In genomic region chr17:81277421-81277820, GRCh38 we compare ENCODE assay signal across 10 cellular contexts. TPM values are rescaled to one million over a fixed set of nuclear protein-coding genes. Genes with fewer than 3 reads are reported as not detected.
DNase-seq lines count a peak whose midpoint lies in the region; ATAC-seq and TF ChIP-seq lines count a peak whose summit lies in the region.
"Had no signal": no experiment of that assay in that cellular context is flagged by ENCODE, and none has a peak within 500 bp of the region (broad histone marks: within the 10 kb centered on the region; RNA-seq: fewer than 3 reads in every experiment).

No MANE protein-coding gene starts in this region.

- H3K27me3 Mint-ChIP-seq in memory B cell, result no peaks in the 10 kb centered on the region

- H3K27me3 ChIP-seq in dorsolateral prefrontal cortex (no peaks in the 10 kb centered on the region), vagina (no peaks in the 10 kb centered on the region), A673 (replicated peaks; ENCODE audit: insufficient read depth, low read depth, low read length, poor library complexity) (no peaks in the 10 kb centered on the region)
- H3K27me3 ChIP-seq: brain microvascular endothelial cell had no signal

- intact Hi-C loops in Right ventricle myocardium inferior (cut with DNase I), result no loop called here
- intact Hi-C loops in cardiac septum (cut with DNase I), result no loop called here
- intact Hi-C loops in dorsolateral prefrontal cortex (cut with DNase I), result no loop called here
- intact Hi-C loops in vagina (cut with DNase I), result no loop called here
- intact Hi-C loops in A673 (cut with micrococcal nuclease; ENCODE audit: unreplicated experiment), result no loop called here

- TF ChIP-seq CTCF in dorsolateral prefrontal cortex (IDR thresholded peaks at IDR 0.05 in 54 of 56, conservative IDR thresholded peaks at IDR 0.05 in 2 of 56; ENCODE audit: low read depth in 1 of 56, partially characterized antibody in 56 of 56), result no peak
- no peak for TF ChIP-seq CTCF in vagina (IDR thresholded peaks at IDR 0.05)
- TF ChIP-seq CTCF in A673 (conservative IDR thresholded peaks at IDR 0.05; ENCODE audit: low read depth, low read length), result no peak

- CTCF ChIA-PET in A673 (lab: Charles Lee), result no interaction called here

- peaks cover 15% of the 10 kb centered on the region for H3K4me1 ChIP-seq in vagina
- no peaks in the 10 kb centered on the region for H3K4me1 ChIP-seq in A673 (ENCODE audit: insufficient read depth, low read length, poor library complexity, severe bottlenecking)

- H3K9me3 ChIP-seq in vagina (no peaks in the 10 kb centered on the region), A673 (ENCODE audit: low read depth, low read length, poor library complexity, severe bottlenecking) (no peaks in the 10 kb centered on the region)

- no peaks in the 10 kb centered on the region for H3K9me3 Mint-ChIP-seq in memory B cell

- H3K4me3 ChIP-seq in dorsolateral prefrontal cortex (peak overlapping the region in 15 of 59 donors; percentile 2 to 33 (median 17)), vagina (peak overlapping the region; percentile 13 to 22), A673 (ENCODE audit: low read depth, low read length, poor library complexity, severe bottlenecking) (no peak overlapping the region)

- H3K36me3 Mint-ChIP-seq in memory B cell, result peaks cover 16% of the 10 kb centered on the region

- no peak for TF ChIP-seq POLR2A in vagina (IDR thresholded peaks at IDR 0.05)

- no TSS peak for BruUV-seq in A673 (replicated peaks; lab: Mats Ljungman, UMichigan)

- POLR2A ChIA-PET in A673 (lab: Charles Lee; ENCODE audit: low non-redundant PET), result no interaction called here

- DNase-seq in Right ventricle myocardium inferior (ENCODE audit: missing footprints), result peak; percentile 74
- no peak for DNase-seq in cardiac septum (ENCODE audit: low spot score)
- DNase-seq in dorsolateral prefrontal cortex, result peak; percentile 46 to 88 (median 79)
- DNase-seq in memory B cell (ENCODE audit: low spot score in 2 of 2), result no peak
- no peak for DNase-seq in vagina (ENCODE audit: extremely low spot score in 2 of 2)
- no peak for DNase-seq in A673 (ENCODE audit: low spot score)
- DNase-seq: activated CD8-positive, alpha-beta memory T cell treated with anti-CD3 and anti-CD28 coated beads, Interleukin-2, amount 50 U/mL, for 4 hours; brain microvascular endothelial cell had no signal

- H3K27ac Mint-ChIP-seq in memory B cell, result peak overlapping the region; percentile 45

- H3K27ac ChIP-seq in dorsolateral prefrontal cortex (peak overlapping the region in 17 of 59 donors; percentile 6 to 73 (median 40)), vagina (peak overlapping the region; percentile 16), A673 (ENCODE audit: low read depth, low read length, poor library complexity, severe bottlenecking) (no peak overlapping the region)
- H3K27ac ChIP-seq: brain microvascular endothelial cell had no signal

- peaks cover 2% of the 10 kb centered on the region for H3K4me1 Mint-ChIP-seq in memory B cell

- peaks cover 0 to 61% of the 10 kb centered on the region in 2 donors for H3K36me3 ChIP-seq in vagina
- peaks cover 28% of the 10 kb centered on the region for H3K36me3 ChIP-seq in A673 (ENCODE audit: insufficient read depth, low read length, poor library complexity, severe bottlenecking)

- no peak overlapping the region for H3K4me3 Mint-ChIP-seq in memory B cell

- ATAC-seq in Right ventricle myocardium inferior, result peak; percentile 67
- ATAC-seq in memory B cell (ENCODE audit: low read depth), result no peak
- no peak for ATAC-seq in HG03521 (IDR thresholded peaks at IDR 0.05; ENCODE audit: unreplicated experiment)
- no peak for ATAC-seq in HG02642 (IDR thresholded peaks at IDR 0.05; ENCODE audit: poor library complexity, unreplicated experiment)

RNA-seq across cellular contexts. Expression of gene SLC38A10, which starts 17.7 kb away (rescaled TPM):
- total RNA-seq in Right ventricle myocardium inferior, result 44.6 TPM
- 36.0 TPM for total RNA-seq in cardiac septum
- total RNA-seq in dorsolateral prefrontal cortex, result 10 to 100 TPM; 30.0 to 80.0 (median 48.8) TPM
- total RNA-seq in vagina, result 67.5 TPM
- total RNA-seq in A673 (2021), result 75.1 and 77.3 TPM in 2 replicates

RNA-seq across cellular contexts. Expression of gene NDUFAF8, which starts 38.3 kb away (rescaled TPM):
- total RNA-seq in Right ventricle myocardium inferior (58.0 TPM), cardiac septum (61.0 TPM), dorsolateral prefrontal cortex (10 to 100 TPM; 23.8 to 70.9 (median 46.9) TPM), vagina (52.5 TPM), A673 (2021) (58.6 and 64.9 TPM in 2 replicates)

RNA-seq across cellular contexts. Expression of gene TEPSIN, which starts 38.6 kb away (rescaled TPM):
- total RNA-seq in Right ventricle myocardium inferior (11.1 TPM), cardiac septum (12.6 TPM), dorsolateral prefrontal cortex (10 to 100 TPM; 12.8 to 46.5 (median 27.3) TPM), vagina (35.4 TPM), A673 (2021) (33.6 and 36.1 TPM in 2 replicates)

RNA-seq across cellular contexts. Expression of gene CEP131, which starts 54.7 kb away (rescaled TPM):
- total RNA-seq in Right ventricle myocardium inferior (8.9 TPM), cardiac septum (6.8 TPM), dorsolateral prefrontal cortex (10 to 100 TPM in 52 of 120 experiments, 1 to 10 TPM in 68; 6.0 to 20.7 (median 9.3) TPM), vagina (6.1 TPM), A673 (2021) (27.1 and 36.3 TPM in 2 replicates)

Comparison
In these comparisons a context has a peak if more than half of its experiments do, and no peak if none do; other contexts are left out.
1. DNase-seq: peak in Right ventricle myocardium inferior (single experiment) and dorsolateral prefrontal cortex (10 of 10); none in cardiac septum (single experiment), memory B cell (0 of 2), vagina (0 of 2) and A673 (single experiment).